30 cellular contexts compared by ENCODE assay signal in genomic region chr3:147161833-147162232, GRCh38.
"Had no signal": no experiment of that assay in that cellular context is flagged by ENCODE, and none has a peak within 500 bp of the region (broad histone marks: within the 10 kb centered on the region; RNA-seq: fewer than 3 reads in every experiment).

No MANE protein-coding gene starts in this region.

- H3K79me2 ChIP-seq: hepatocyte had no signal

- H3K9me3 ChIP-seq: breast epithelium, gastroesophageal sphincter, pancreas, psoas muscle, sigmoid colon, suprapubic skin, tibial artery, upper lobe of right lung had no signal

- H3K4me2 ChIP-seq: hepatocyte, smooth muscle cell had no signal

- H3K4me1 ChIP-seq: breast epithelium, gastroesophageal sphincter, pancreas, psoas muscle, sigmoid colon, suprapubic skin, tibial artery, upper lobe of right lung had no signal

- H2AFZ ChIP-seq: hepatocyte had no signal

- ATAC-seq: effector memory CD8-positive, alpha-beta T cell; gastroesophageal sphincter; left ventricle myocardium superior; naive thymus-derived CD4-positive, alpha-beta T cell; pancreas; psoas muscle; upper lobe of right lung had no signal

- H3K27ac ChIP-seq: breast epithelium, coronary artery, dorsolateral prefrontal cortex, gastroesophageal sphincter, hepatocyte, pancreas, psoas muscle, sigmoid colon, suprapubic skin, tibial artery, upper lobe of right lung, WERI-Rb-1 had no signal

- H3K36me3 ChIP-seq: breast epithelium, gastroesophageal sphincter, pancreas, sigmoid colon, suprapubic skin, tibial artery, upper lobe of right lung, WERI-Rb-1 had no signal

- H3K27me3 ChIP-seq: breast epithelium, gastroesophageal sphincter, hepatocyte, pancreas, sigmoid colon, suprapubic skin, tibial artery, upper lobe of right lung had no signal

- H3K4me3 ChIP-seq: breast epithelium, coronary artery, dorsolateral prefrontal cortex, gastroesophageal sphincter, hepatocyte, pancreas, psoas muscle, sigmoid colon, smooth muscle cell, suprapubic skin, tibial artery, upper lobe of right lung had no signal

- DNase-seq: activated CD4-positive, alpha-beta memory T cell treated with anti-CD3 and anti-CD28 coated beads for 36 hours; activated CD4-positive, alpha-beta T cell treated with anti-CD3 and anti-CD28 coated beads, Interleukin-2, amount 10 ng/mL, durations not matched to agents 24 days and 14 days; activated CD4-positive, CD25-positive, alpha-beta regulatory T cell treated with anti-CD3 and anti-CD28 coated beads, Interleukin-2, amount 50 U/mL, for 72 hours; activated CD8-positive, alpha-beta memory T cell treated with anti-CD3 and anti-CD28 coated beads, Interleukin-2, amount 50 U/mL, for 4 hours; activated effector memory CD4-positive, alpha-beta T cell treated with anti-CD3 and anti-CD28 coated beads, Interleukin-2, amount 50 U/mL, for 16 hours; activated naive CD4-positive, alpha-beta T cell treated with anti-CD3 and anti-CD28 coated beads for 36 hours; activated naive CD8-positive, alpha-beta T cell treated with anti-CD3 and anti-CD28 coated beads for 36 hours; activated T-cell treated with anti-CD3 and anti-CD28 coated beads, Interleukin-2, amount 50 U/mL, for 1 hour; central memory CD4-positive, alpha-beta T cell; dorsolateral prefrontal cortex; effector memory CD8-positive, alpha-beta T cell; erythroblast; left cardiac atrium; left ventricle myocardium superior; naive thymus-derived CD4-positive, alpha-beta T cell; pancreas; psoas muscle; sigmoid colon; stimulated activated CD4-positive, alpha-beta T cell treated with anti-CD3 and anti-CD28 coated beads, Interleukin-1b, Interleukin-23, amount 100 ng/mL, for 48 hours; stimulated activated naive CD4-positive, alpha-beta T cell; T-helper 1 cell; tibial artery; upper lobe of right lung; WERI-Rb-1 had no signal
